24 cellular contexts compared by ENCODE assay signal in the genomic region with DNA sequence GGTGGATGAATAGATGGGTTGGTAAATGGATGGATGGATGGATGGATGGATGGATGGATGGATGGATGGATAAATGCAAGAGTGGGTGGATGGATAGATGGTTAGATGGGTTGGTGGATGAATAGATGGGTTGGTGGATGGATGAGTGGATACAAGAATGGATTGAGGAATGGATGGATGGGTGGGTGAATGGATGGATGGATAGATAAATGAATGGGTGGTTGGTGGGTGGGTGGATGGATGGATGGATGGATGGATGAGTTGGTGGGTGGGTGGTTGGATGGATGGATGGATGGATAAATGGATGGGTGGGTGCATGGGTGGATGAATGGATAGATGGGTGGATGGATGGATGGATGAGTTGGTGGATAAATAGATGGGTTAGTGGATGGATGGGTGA. TPM values are rescaled to one million over a fixed set of nuclear protein-coding genes. Genes with fewer than 3 reads are reported as not detected.
DNase-seq lines count a peak whose midpoint lies in the region; TF ChIP-seq lines count a peak whose summit lies in the region.
"Had no signal": no experiment of that assay in that cellular context is flagged by ENCODE, and none has a peak within 500 bp of the region (broad histone marks: within the 10 kb centered on the region; RNA-seq: fewer than 3 reads in every experiment).

No MANE protein-coding gene starts in this region.

- peak overlapping the region; percentile 92 for H2AK5ac ChIP-seq in mesendoderm (ENCODE audit: low read length)

- peak; percentile 3 for DNase-seq in activated effector memory CD4-positive, alpha-beta T cell treated with anti-CD3 and anti-CD28 coated beads, Interleukin-2, amount 50 U/mL, for 16 hours
- no peak for DNase-seq in activated effector memory CD4-positive, alpha-beta T cell treated with Interleukin-2 at 50 U/mL for 16 hours
- DNase-seq in activated T-helper 2 cell treated with anti-CD3 and anti-CD28 coated beads, Interferon-gamma antibody, Interleukin-2, Interleukin-4, amounts not matched to agents 10 μg/mL and 5 μg/mL and 100 μg/mL, durations not matched to agents 14 hours and 24 hours and 36 hours (ENCODE audit: low spot score), result peak; percentile 2
- DNase-seq in mesendoderm (no peak), progenitor cell of endocrine pancreas (ENCODE audit: low spot score, unreplicated experiment) (no peak), NOMO-1 (lab: John Stamatoyannopoulos, UW; ENCODE audit: unreplicated experiment in 2 of 2) (no peak), smooth muscle cell (lab: John Stamatoyannopoulos, UW; ENCODE audit: unreplicated experiment) (no peak), NCI-H446 (lab: John Stamatoyannopoulos, UW) (no peak)
- DNase-seq: 8988T; ACHN; AML-193; BE2C; CD4-positive, alpha-beta T cell; CD8-positive, alpha-beta memory T cell; DMS 273 treated with DMSO at 0.1 percent for 48 hours; DMS79; EL; GDM1 had no signal

- H3K9ac ChIP-seq in mesendoderm (ENCODE audit: low read length) (no peak overlapping the region), smooth muscle cell (ENCODE audit: low read depth) (no peak overlapping the region)
- H3K9ac ChIP-seq: BLaER1 treated with 17β-estradiol and CSF1 and Interleukin-3, amounts not matched to agents 10 nM and 100 nM had no signal

- H3K9me3 ChIP-seq in smooth muscle cell (replicated peaks; ENCODE audit: low read depth), result no peaks in the 10 kb centered on the region
- H3K9me3 ChIP-seq: BE2C, HAP-1 had no signal

- H2BK15ac ChIP-seq in mesendoderm (replicated peaks; ENCODE audit: low read depth), result no peak overlapping the region

- H3K4me3 ChIP-seq in mesendoderm (ENCODE audit: low read length) (no peak overlapping the region), smooth muscle cell (no peak overlapping the region)
- H3K4me3 ChIP-seq: A549; BLaER1 treated with 17β-estradiol and CSF1 and Interleukin-3, amounts not matched to agents 10 nM and 100 nM; GM12878; GM23338; HAP-1 had no signal

- H3K4me3 Mint-ChIP-seq in activated T-helper 2 cell treated with anti-CD3 and anti-CD28 coated beads, Interferon-gamma antibody, Interleukin-2, Interleukin-4, amounts not matched to agents 10 μg/mL and 5 μg/mL and 100 μg/mL, durations not matched to agents 14 hours and 24 hours and 36 hours (ENCODE audit: low read depth), result no peak overlapping the region
- no peak overlapping the region for H3K4me3 Mint-ChIP-seq in progenitor cell of endocrine pancreas (ENCODE audit: low read depth)
- H3K4me3 Mint-ChIP-seq: CD14-positive monocyte; CD4-positive, alpha-beta T cell; CD8-positive, alpha-beta memory T cell; GM23338 had no signal

- H3F3A ChIP-seq in smooth muscle cell (ENCODE audit: low read depth), result no peaks in the 10 kb centered on the region

- H3K23ac ChIP-seq in mesendoderm (ENCODE audit: low read length), result no peak overlapping the region

- H2AFZ ChIP-seq in smooth muscle cell (ENCODE audit: low read depth), result no peak overlapping the region
- H2AFZ ChIP-seq: GM23338 had no signal

- no peak overlapping the region for H3K56ac ChIP-seq in mesendoderm (ENCODE audit: low read length)

- H4K20me1 ChIP-seq in smooth muscle cell (ENCODE audit: low read depth), result no peaks in the 10 kb centered on the region
- H4K20me1 ChIP-seq: BLaER1 treated with 17β-estradiol and CSF1 and Interleukin-3, amounts not matched to agents 10 nM and 100 nM had no signal

- peaks cover 16% of the 10 kb centered on the region for H3K36me3 Mint-ChIP-seq in activated T-helper 2 cell treated with anti-CD3 and anti-CD28 coated beads, Interferon-gamma antibody, Interleukin-2, Interleukin-4, amounts not matched to agents 10 μg/mL and 5 μg/mL and 100 μg/mL, durations not matched to agents 14 hours and 24 hours and 36 hours (ENCODE audit: low read depth)
- no peaks in the 10 kb centered on the region for H3K36me3 Mint-ChIP-seq in progenitor cell of endocrine pancreas (ENCODE audit: insufficient read depth)
- H3K36me3 Mint-ChIP-seq: CD8-positive, alpha-beta memory T cell had no signal

- H3K27me3 Mint-ChIP-seq in activated T-helper 2 cell treated with anti-CD3 and anti-CD28 coated beads, Interferon-gamma antibody, Interleukin-2, Interleukin-4, amounts not matched to agents 10 μg/mL and 5 μg/mL and 100 μg/mL, durations not matched to agents 14 hours and 24 hours and 36 hours (ENCODE audit: low read depth), result peaks cover 18% of the 10 kb centered on the region
- no peaks in the 10 kb centered on the region for H3K27me3 Mint-ChIP-seq in progenitor cell of endocrine pancreas
- H3K27me3 Mint-ChIP-seq: CD4-positive, alpha-beta T cell had no signal

- no peak overlapping the region for H3K4ac ChIP-seq in mesendoderm (ENCODE audit: low read depth, low read length)

- H4K8ac ChIP-seq in mesendoderm (ENCODE audit: low read depth, low read length), result no peak overlapping the region

- no peak overlapping the region for H3K27ac Mint-ChIP-seq in activated T-helper 2 cell treated with anti-CD3 and anti-CD28 coated beads, Interferon-gamma antibody, Interleukin-2, Interleukin-4, amounts not matched to agents 10 μg/mL and 5 μg/mL and 100 μg/mL, durations not matched to agents 14 hours and 24 hours and 36 hours
- H3K27ac Mint-ChIP-seq in progenitor cell of endocrine pancreas, result peak overlapping the region; percentile 55
- H3K27ac Mint-ChIP-seq: CD4-positive, alpha-beta T cell; CD8-positive, alpha-beta memory T cell; GM23338 had no signal

- peaks cover 13% of the 10 kb centered on the region for H3K4me1 Mint-ChIP-seq in activated T-helper 2 cell treated with anti-CD3 and anti-CD28 coated beads, Interferon-gamma antibody, Interleukin-2, Interleukin-4, amounts not matched to agents 10 μg/mL and 5 μg/mL and 100 μg/mL, durations not matched to agents 14 hours and 24 hours and 36 hours (ENCODE audit: low read depth)
- no peaks in the 10 kb centered on the region for H3K4me1 Mint-ChIP-seq in progenitor cell of endocrine pancreas (ENCODE audit: low read depth)
- H3K4me1 Mint-ChIP-seq: GM23338 had no signal

- H2BK5ac ChIP-seq in mesendoderm (ENCODE audit: low read length), result peak overlapping the region; percentile 47

- no peak for TF ChIP-seq CTCF in progenitor cell of endocrine pancreas (IDR thresholded peaks at IDR 0.05; ENCODE audit: unreplicated experiment)
- TF ChIP-seq CTCF in smooth muscle cell (IDR thresholded peaks at IDR 0.05; ENCODE audit: borderline replicate concordance, insufficient read depth, poor library complexity, severe bottlenecking), result no peak

- peaks cover 36% of the 10 kb centered on the region for H3K9me3 Mint-ChIP-seq in activated T-helper 2 cell treated with anti-CD3 and anti-CD28 coated beads, Interferon-gamma antibody, Interleukin-2, Interleukin-4, amounts not matched to agents 10 μg/mL and 5 μg/mL and 100 μg/mL, durations not matched to agents 14 hours and 24 hours and 36 hours
- peaks cover 26% of the 10 kb centered on the region for H3K9me3 Mint-ChIP-seq in progenitor cell of endocrine pancreas (ENCODE audit: low read depth)

- H3K4me1 ChIP-seq in mesendoderm (ENCODE audit: control insufficient read depth, low read depth, low read length) (peaks cover 2% of the 10 kb centered on the region), smooth muscle cell (ENCODE audit: low read depth) (peaks cover 4% of the 10 kb centered on the region)
- H3K4me1 ChIP-seq: BE2C, HAP-1 had no signal

- H3K27ac ChIP-seq in mesendoderm (ENCODE audit: low read depth, low read length) (no peak overlapping the region), smooth muscle cell (ENCODE audit: low read depth) (no peak overlapping the region)
- H3K27ac ChIP-seq: A549; BLaER1 treated with 17β-estradiol and CSF1 and Interleukin-3, amounts not matched to agents 10 nM and 100 nM had no signal

- H3K79me1 ChIP-seq in mesendoderm (ENCODE audit: low read length), result no peaks in the 10 kb centered on the region

- H3K4me2 ChIP-seq in mesendoderm (ENCODE audit: low read length), result no peak overlapping the region
- H3K4me2 ChIP-seq in smooth muscle cell, result no peak overlapping the region
- H3K4me2 ChIP-seq: A549; BLaER1 treated with 17β-estradiol and CSF1 and Interleukin-3, amounts not matched to agents 10 nM and 100 nM; GM23338 had no signal

- H3K27me3 ChIP-seq in mesendoderm (ENCODE audit: insufficient read depth, low read length, poor library complexity) (no peaks in the 10 kb centered on the region), smooth muscle cell (ENCODE audit: low read depth) (no peaks in the 10 kb centered on the region)
- H3K27me3 ChIP-seq: BE2C; BLaER1 treated with 17β-estradiol and CSF1 and Interleukin-3, amounts not matched to agents 10 nM and 100 nM had no signal

- H3K18ac ChIP-seq in mesendoderm (ENCODE audit: low read length), result no peak overlapping the region

- H4K5ac ChIP-seq in mesendoderm (ENCODE audit: low read length), result no peak overlapping the region

- intact Hi-C loops in activated T-helper 2 cell treated with anti-CD3 and anti-CD28 coated beads, Interferon-gamma antibody, Interleukin-2, Interleukin-4, amounts not matched to agents 10 μg/mL and 5 μg/mL and 100 μg/mL, durations not matched to agents 14 hours and 24 hours and 36 hours (cut with micrococcal nuclease), result no loop called here

- no peaks in the 10 kb centered on the region for H3K79me2 ChIP-seq in mesendoderm (ENCODE audit: control insufficient read depth, insufficient read depth, low read length)
- H3K79me2 ChIP-seq in smooth muscle cell (ENCODE audit: low read depth), result no peaks in the 10 kb centered on the region

- H3K36me3 ChIP-seq in mesendoderm (ENCODE audit: control insufficient read depth, insufficient read depth, low read length) (no peaks in the 10 kb centered on the region), smooth muscle cell (ENCODE audit: low read depth) (no peaks in the 10 kb centered on the region)
- H3K36me3 ChIP-seq: BE2C, HAP-1 had no signal

- no peak overlapping the region for H2BK120ac ChIP-seq in mesendoderm (ENCODE audit: low read depth, low read length)

RNA-seq across cellular contexts. Expression of gene CRLF2, which starts 13.8 kb away (rescaled TPM):
- 5.6 and 6.0 TPM in 2 replicates for total RNA-seq in activated T-helper 2 cell treated with anti-CD3 and anti-CD28 coated beads, Interferon-gamma antibody, Interleukin-2, Interleukin-4, amounts not matched to agents 10 μg/mL and 5 μg/mL and 100 μg/mL, durations not matched to agents 14 hours and 24 hours and 36 hours
- polyA plus RNA-seq in mesendoderm (2013, experiment 1 of 2), result 0.04 TPM
- 0.06 TPM for polyA plus RNA-seq in mesendoderm (2013, experiment 2 of 2)
- total RNA-seq in progenitor cell of endocrine pancreas, result 0.31 TPM in 1 of 2 replicates, not detected in the other
- not detected in 2 replicates for total RNA-seq in smooth muscle cell
- not detected in 2 replicates for polyA plus RNA-seq in smooth muscle cell
- total RNA-seq: GM23338 had no signal
- polyA plus RNA-seq: CD8-positive, alpha-beta memory T cell; GM23338 had no signal

RNA-seq across cellular contexts. Expression of gene CSF2RA, which starts 42.4 kb away (rescaled TPM):
- 0.25 and 0.62 TPM in 2 replicates for total RNA-seq in activated T-helper 2 cell treated with anti-CD3 and anti-CD28 coated beads, Interferon-gamma antibody, Interleukin-2, Interleukin-4, amounts not matched to agents 10 μg/mL and 5 μg/mL and 100 μg/mL, durations not matched to agents 14 hours and 24 hours and 36 hours
- polyA plus RNA-seq in mesendoderm (2013, experiment 1 of 2), result 1.6 TPM
- 1.6 TPM for polyA plus RNA-seq in mesendoderm (2013, experiment 2 of 2)
- total RNA-seq in progenitor cell of endocrine pancreas, result 0.98 and 1.3 TPM in 2 replicates
- 0.40 and 2.2 TPM in 2 replicates for total RNA-seq in smooth muscle cell
- 0.47 and 0.95 TPM in 2 replicates for polyA plus RNA-seq in smooth muscle cell
- polyA plus RNA-seq: CD8-positive, alpha-beta memory T cell had no signal

Comparison
In these comparisons a context has a peak if more than half of its experiments do, and no peak if none do; other contexts are left out.
1. DNase-seq: peak in activated effector memory CD4-positive, alpha-beta T cell treated with anti-CD3 and anti-CD28 coated beads, Interleukin-2, amount 50 U/mL, for 16 hours (single experiment) and activated T-helper 2 cell treated with anti-CD3 and anti-CD28 coated beads, Interferon-gamma antibody, Interleukin-2, Interleukin-4, amounts not matched to agents 10 μg/mL and 5 μg/mL and 100 μg/mL, durations not matched to agents 14 hours and 24 hours and 36 hours (single experiment); none in activated effector memory CD4-positive, alpha-beta T cell treated with Interleukin-2 at 50 U/mL for 16 hours (single experiment), mesendoderm (single experiment), progenitor cell of endocrine pancreas (single experiment), NOMO-1 (0 of 2), smooth muscle cell (single experiment) and NCI-H446 (0 of 2).